ENCODE assay signal across 9 cellular contexts in genomic region chr20:25053207-25054132, GRCh38. TPM values are rescaled to one million over a fixed set of nuclear protein-coding genes. Genes with fewer than 3 reads are reported as not detected.
DNase-seq lines count a peak whose midpoint lies in the region; ATAC-seq and TF ChIP-seq lines count a peak whose summit lies in the region.
"Had no signal": no experiment of that assay in that cellular context is flagged by ENCODE, and none has a peak within 500 bp of the region (broad histone marks: within the 10 kb centered on the region; RNA-seq: fewer than 3 reads in every experiment).

No MANE protein-coding gene starts in this region.

- intact Hi-C loops in CD8-positive, alpha-beta T cell (cut with DNase I, micrococcal nuclease) = loop anchor here in 1 of 2 experiments (10.0 kb wide), 1 partner anchor 641 kb away; the partner anchor contains the start of gene ZNF337

- H3K4me2 ChIP-seq in OCI-LY3 (ENCODE audit: low read length) (peak overlapping the region; percentile 77), parathyroid adenoma (ENCODE audit: low read length) (no peak overlapping the region)

- H3K27ac ChIP-seq in CD8-positive, alpha-beta T cell (ENCODE audit: low read depth, low read length) = no peak overlapping the region
- H3K27ac ChIP-seq in OCI-LY3 (ENCODE audit: low read length) (no peak overlapping the region), parathyroid adenoma (peak overlapping the region; percentile 43)

- peaks cover 65% of the 10 kb centered on the region for H3K4me1 Mint-ChIP-seq in CD8-positive, alpha-beta T cell (ENCODE audit: low read depth)

- no peaks in the 10 kb centered on the region for H3K36me3 ChIP-seq in CD8-positive, alpha-beta T cell (ENCODE audit: insufficient read depth, low read length)
- H3K36me3 ChIP-seq in OCI-LY3 (replicated peaks; ENCODE audit: low read depth, low read length) (peaks cover 3% of the 10 kb centered on the region), parathyroid adenoma (ENCODE audit: control insufficient read depth, insufficient read depth, low read length) (no peaks in the 10 kb centered on the region)

- peaks cover 31% of the 10 kb centered on the region; the same call in 1 of the 2 replicates for H4K20me1 ChIP-seq in OCI-LY3 (ENCODE audit: insufficient read depth, low read length)

- H3K9me3 ChIP-seq in CD8-positive, alpha-beta T cell (ENCODE audit: low read length) = no peaks in the 10 kb centered on the region
- H3K9me3 ChIP-seq in OCI-LY3 (ENCODE audit: insufficient read depth, low read length) = no peaks in the 10 kb centered on the region
- no peaks in the 10 kb centered on the region for H3K9me3 ChIP-seq in parathyroid adenoma (ENCODE audit: control insufficient read depth, low read length)

- H3K36me3 Mint-ChIP-seq in CD8-positive, alpha-beta T cell = peaks cover 28% of the 10 kb centered on the region

- no peak for ATAC-seq in CD8-positive, alpha-beta T cell
- no peak for ATAC-seq in GM19455 (IDR thresholded peaks at IDR 0.05; ENCODE audit: unreplicated experiment)

- no peaks in the 10 kb centered on the region for H3K9me3 Mint-ChIP-seq in CD8-positive, alpha-beta T cell

- CTCF ChIA-PET in CD8-positive, alpha-beta T cell (lab: Charles Lee) = interaction anchor here (0.6 to 13.8 kb wide), 5 partner anchors 11 to 162 kb away, joined by 3 to 274 read pairs (median 4); partner anchors contain the start of gene APMAP

- no peaks in the 10 kb centered on the region for H3K27me3 Mint-ChIP-seq in CD8-positive, alpha-beta T cell (ENCODE audit: low read depth)

- TF ChIP-seq CTCF in CD8-positive, alpha-beta T cell (IDR thresholded peaks at IDR 0.05) = no peak
- no peak for TF ChIP-seq CTCF in OCI-LY3 (IDR thresholded peaks at IDR 0.05; ENCODE audit: low read depth, low read length)
- no peak for TF ChIP-seq CTCF in parathyroid adenoma (IDR thresholded peaks at IDR 0.05)

- H2AFZ ChIP-seq in OCI-LY3 (ENCODE audit: low read depth, low read length) (no peak overlapping the region), parathyroid adenoma (no peak overlapping the region)

- H3K79me2 ChIP-seq in OCI-LY3 (ENCODE audit: low read length) (peaks cover 21% of the 10 kb centered on the region), parathyroid adenoma (peaks cover 66% of the 10 kb centered on the region)

- no peak overlapping the region for H3K4me3 ChIP-seq in CD8-positive, alpha-beta T cell (ENCODE audit: low read depth, low read length)
- peak overlapping the region; percentile 59 for H3K4me3 ChIP-seq in OCI-LY3 (ENCODE audit: low read length)
- no peak overlapping the region for H3K4me3 ChIP-seq in parathyroid adenoma (ENCODE audit: low read depth, low read length)

- peaks cover 42% of the 10 kb centered on the region for H3K4me1 ChIP-seq in CD8-positive, alpha-beta T cell (ENCODE audit: insufficient read depth, low read length)
- peaks cover 34% of the 10 kb centered on the region for H3K4me1 ChIP-seq in OCI-LY3 (ENCODE audit: low read length)
- H3K4me1 ChIP-seq in parathyroid adenoma = peaks cover 28% of the 10 kb centered on the region

- H3K27ac Mint-ChIP-seq in CD8-positive, alpha-beta T cell = peak overlapping the region; percentile 66

- H3K9ac ChIP-seq in OCI-LY3 (ENCODE audit: low read length) (no peak overlapping the region), parathyroid adenoma (no peak overlapping the region)

- H3K27me3 ChIP-seq in CD8-positive, alpha-beta T cell (ENCODE audit: insufficient read depth, low read length) = no peaks in the 10 kb centered on the region
- H3K27me3 ChIP-seq in OCI-LY3 (ENCODE audit: low read depth, low read length) (peaks cover 10% of the 10 kb centered on the region; the same call in 1 of the 2 replicates), parathyroid adenoma (ENCODE audit: control insufficient read depth, insufficient read depth, low read length) (no peaks in the 10 kb centered on the region)

- peak overlapping the region; percentile 27 for H3K4me3 Mint-ChIP-seq in CD8-positive, alpha-beta T cell

- no peak for DNase-seq in CD8-positive, alpha-beta T cell
- DNase-seq in fibroblast of gingiva (ENCODE audit: low read depth) (peak; percentile 44), DMS53 (lab: John Stamatoyannopoulos, UW) (no peak), NCI-H524 (lab: John Stamatoyannopoulos, UW) (no peak), NCI-H1105 treated with DMSO at 0.1 percent for 48 hours (lab: John Stamatoyannopoulos, UW) (no peak)

- POLR2A ChIA-PET in CD8-positive, alpha-beta T cell (lab: Charles Lee) = interaction anchor here (2.2 kb wide), 1 partner anchor 9 kb away, joined by 8 read pairs; no protein-coding TSS in a partner anchor

RNA-seq across cellular contexts. Expression of gene ACSS1, which starts 4.5 kb away (rescaled TPM):
- total RNA-seq in CD8-positive, alpha-beta T cell = 10 to 100 TPM; 17.5 to 17.7 TPM

RNA-seq across cellular contexts. Expression of gene VSX1, which starts 28.5 kb away (rescaled TPM):
- not detected for total RNA-seq in CD8-positive, alpha-beta T cell
- total RNA-seq: SK-MEL-5 had no signal
